Comparison of ENCODE assay signal across 29 cellular contexts in genomic region chr7:133535308-133535707, GRCh38.
"Had no signal": no experiment of that assay in that cellular context is flagged by ENCODE, and none has a peak within 500 bp of the region (broad histone marks: within the 10 kb centered on the region; RNA-seq: fewer than 3 reads in every experiment).

No MANE protein-coding gene starts in this region.

- H3K79me2 ChIP-seq: parathyroid adenoma had no signal

- H3K4me1 ChIP-seq: foreskin keratinocyte, parathyroid adenoma, upper lobe of right lung had no signal

- H2AFZ ChIP-seq: parathyroid adenoma had no signal

- H3K27me3 ChIP-seq: body of pancreas, cardiac muscle cell, foreskin keratinocyte, sigmoid colon, spleen, upper lobe of right lung had no signal

- H3K36me3 ChIP-seq: cardiac muscle cell, left ventricle myocardium inferior, sigmoid colon, spleen, upper lobe of right lung had no signal

- FAIRE-seq: endometrium, TTC549 had no signal

- H3K9ac ChIP-seq: parathyroid adenoma, SK-N-SH had no signal

- H3K4me3 ChIP-seq: body of pancreas, cardiac muscle cell, left ventricle myocardium inferior, sigmoid colon, spleen, upper lobe of right lung had no signal

- H3K4me2 ChIP-seq: SK-N-SH had no signal

- H3K27me3 Mint-ChIP-seq: activated CD4-positive, alpha-beta T cell treated with anti-CD3 and anti-CD28 coated beads for 36 hours; activated naive CD8-positive, alpha-beta T cell treated with anti-CD3 and anti-CD28 coated beads, Interleukin-2, amount 10 ng/mL, durations not matched to agents 7 days and 5 days; dendritic cell treated with granulocyte-macrophage colony-stimulating factor and Interleukin-4, amounts not matched to agents 40 ng/mL and 50 ng/mL, for 4 days had no signal

- H3K4me3 Mint-ChIP-seq: activated CD4-positive, alpha-beta T cell treated with anti-CD3 and anti-CD28 coated beads for 36 hours; activated naive CD4-positive, alpha-beta T cell treated with anti-CD3 and anti-CD28 coated beads for 36 hours; activated naive CD8-positive, alpha-beta T cell treated with anti-CD3 and anti-CD28 coated beads, Interleukin-2, amount 10 ng/mL, durations not matched to agents 7 days and 5 days; dendritic cell treated with granulocyte-macrophage colony-stimulating factor and Interleukin-4, amounts not matched to agents 40 ng/mL and 50 ng/mL, for 4 days; nephron; T-helper 2 cell treated with Interferon-gamma antibody and Interleukin-4, amounts not matched to agents 5 μg/mL and 100 μg/mL, for 36 hours had no signal

- H3K9me3 Mint-ChIP-seq: activated naive CD4-positive, alpha-beta T cell treated with anti-CD3 and anti-CD28 coated beads for 36 hours; activated naive CD8-positive, alpha-beta T cell treated with anti-CD3 and anti-CD28 coated beads, Interleukin-2, amount 10 ng/mL, durations not matched to agents 7 days and 5 days; dendritic cell treated with granulocyte-macrophage colony-stimulating factor and Interleukin-4, amounts not matched to agents 40 ng/mL and 50 ng/mL, for 4 days; nephron; T-helper 2 cell treated with Interferon-gamma antibody and Interleukin-4, amounts not matched to agents 5 μg/mL and 100 μg/mL, for 36 hours had no signal

- ATAC-seq: activated CD4-positive, alpha-beta T cell treated with anti-CD3 and anti-CD28 coated beads for 36 hours; body of pancreas; foreskin keratinocyte; upper lobe of right lung had no signal

- H3K27ac ChIP-seq: body of pancreas, cardiac muscle cell, foreskin keratinocyte, left ventricle myocardium inferior, parathyroid adenoma, sigmoid colon, upper lobe of right lung had no signal

- H3K9me3 ChIP-seq: body of pancreas, left ventricle myocardium inferior, sigmoid colon, SK-N-SH, spleen, upper lobe of right lung had no signal

- DNase-seq: activated CD4-positive, alpha-beta T cell treated with anti-CD3 and anti-CD28 coated beads for 36 hours; activated CD4-positive, alpha-beta T cell treated with anti-CD3 and anti-CD28 coated beads, Interleukin-2, amount 50 U/mL, for 4 hours; activated CD8-positive, alpha-beta memory T cell treated with anti-CD3 and anti-CD28 coated beads for 24 hours; activated CD8-positive, alpha-beta memory T cell treated with anti-CD3 and anti-CD28 coated beads, Interleukin-2, amount 50 U/mL, for 4 hours; activated effector memory CD4-positive, alpha-beta T cell treated with Interleukin-2 at 50 U/mL for 16 hours; activated naive CD4-positive, alpha-beta T cell treated with anti-CD3 and anti-CD28 coated beads for 36 hours; activated naive CD8-positive, alpha-beta T cell treated with anti-CD3 and anti-CD28 coated beads, Interleukin-2, amount 10 ng/mL, durations not matched to agents 7 days and 5 days; activated T-cell treated with anti-CD3 and anti-CD28 coated beads, Interleukin-2, amount 50 U/mL, for 48 hours; body of pancreas; effector CD4-positive, alpha-beta T cell; foreskin keratinocyte; glutamatergic neuron; hippocampal formation; left ventricle myocardium inferior; midbrain; nucleus accumbens; sigmoid colon; SK-N-SH; spleen; stimulated activated CD4-positive, alpha-beta T cell treated with anti-CD3 and anti-CD28 coated beads, Interleukin-4, amount 100 ng/mL, for 1 hour; stimulated activated naive CD4-positive, alpha-beta T cell treated with Interleukin-2 at 50 U/mL for 16 hours; upper lobe of right lung had no signal

- H3K27ac Mint-ChIP-seq: activated CD4-positive, alpha-beta T cell treated with anti-CD3 and anti-CD28 coated beads for 36 hours; activated naive CD4-positive, alpha-beta T cell treated with anti-CD3 and anti-CD28 coated beads for 36 hours; activated naive CD8-positive, alpha-beta T cell treated with anti-CD3 and anti-CD28 coated beads, Interleukin-2, amount 10 ng/mL, durations not matched to agents 7 days and 5 days; dendritic cell treated with granulocyte-macrophage colony-stimulating factor and Interleukin-4, amounts not matched to agents 40 ng/mL and 50 ng/mL, for 4 days; nephron; T-helper 2 cell treated with Interferon-gamma antibody and Interleukin-4, amounts not matched to agents 5 μg/mL and 100 μg/mL, for 36 hours had no signal
